In the genomic region with DNA sequence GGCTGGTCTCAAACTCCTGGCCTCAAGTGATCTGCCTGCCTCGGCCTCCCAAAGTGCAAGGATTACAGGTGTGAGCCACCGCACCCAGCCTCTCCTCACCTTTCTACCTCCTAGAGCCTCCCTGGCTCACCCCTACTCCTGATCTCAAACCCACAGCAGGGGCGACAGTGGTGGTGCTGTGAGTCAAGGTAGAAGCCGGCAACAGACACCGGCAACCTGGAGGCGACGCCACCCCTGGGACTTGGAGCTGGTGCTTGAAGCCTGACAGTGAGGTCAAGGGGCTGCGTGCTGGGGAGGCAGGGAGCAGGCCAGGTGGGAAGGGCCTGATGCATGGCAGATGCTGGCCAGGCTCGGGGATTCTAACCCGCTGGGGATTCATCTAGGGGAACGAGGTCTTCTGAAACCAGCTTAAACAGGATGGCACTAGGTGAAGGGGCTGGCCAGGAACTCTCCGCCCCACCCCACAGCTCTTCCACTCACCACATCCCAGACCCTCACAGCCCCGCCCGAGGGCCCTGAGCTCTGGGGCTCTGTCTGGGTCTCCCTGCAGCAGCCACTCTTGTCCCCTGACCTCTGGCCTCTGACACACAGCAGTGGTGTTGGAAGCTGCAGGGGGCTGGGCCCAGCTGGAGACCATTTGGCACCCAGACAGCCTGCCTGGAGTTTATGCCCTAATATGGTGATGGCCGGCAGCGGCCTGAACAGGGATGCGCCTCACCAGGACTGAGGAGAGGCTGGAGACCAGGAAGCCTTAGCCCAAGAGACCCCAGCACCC, we compare ENCODE assay signal across 17 cellular contexts. TPM values are rescaled to one million over a fixed set of nuclear protein-coding genes. Genes with fewer than 3 reads are reported as not detected.
A peak's percentile ranks its signal among the peaks of the same experiment; 100 is the strongest.
DNase-seq lines count a peak whose midpoint lies in the region; ATAC-seq, FAIRE-seq and TF ChIP-seq lines count a peak whose summit lies in the region.
"Had no signal": no experiment of that assay in that cellular context is flagged by ENCODE, and none has a peak within 500 bp of the region (broad histone marks: within the 10 kb centered on the region; RNA-seq: fewer than 3 reads in every experiment).

No MANE protein-coding gene starts in this region.

- H3K4me3 ChIP-seq in H1 (ENCODE audit: extremely low read depth in 1 of 4, insufficient read depth in 2 of 4, low read depth in 3 of 4, low read length in 4 of 4) (no peak overlapping the region), lower lobe of right lung (no peak overlapping the region), stomach (no peak overlapping the region)

- no peaks in the 10 kb centered on the region for H4K20me1 ChIP-seq in H1 (replicated peaks in 1 of 2; ENCODE audit: control insufficient read depth in 1 of 2, insufficient read depth in 2 of 2, low read length in 2 of 2)

- no peak overlapping the region for H2BK120ac ChIP-seq in H1 (replicated peaks; ENCODE audit: low read depth, low read length)

- H3K23me2 ChIP-seq in H1 (ENCODE audit: low read depth, low read length) = no peaks in the 10 kb centered on the region; the same call in 1 of the 2 replicates

- H3K27me3 ChIP-seq in H1 (replicated peaks in 1 of 4; ENCODE audit: control insufficient read depth in 3 of 4, extremely low read depth in 1 of 4, insufficient read depth in 3 of 4, low read length in 3 of 4) = peaks cover 0 to 27% (median 14%) of the 10 kb centered on the region in 4 experiments; a peak in 5 of 7 replicates
- H3K27me3 ChIP-seq in lower lobe of right lung (ENCODE audit: low read depth) = peaks cover 64% of the 10 kb centered on the region
- peaks cover 0 to 61% (median 29%) of the 10 kb centered on the region in 3 donors for H3K27me3 ChIP-seq in stomach

- H4K5ac ChIP-seq in H1 (ENCODE audit: insufficient read length, low read depth, low read length) = no peak overlapping the region

- no peak overlapping the region for H2AK5ac ChIP-seq in H1 (ENCODE audit: low read depth, low read length)

- H3K14ac ChIP-seq in H1 (ENCODE audit: insufficient read length) = no peak overlapping the region

- peaks cover 0 to 4% (median 3%) of the 10 kb centered on the region in 4 experiments; a peak in 4 of 7 replicates for H3K4me1 ChIP-seq in H1 (replicated peaks in 1 of 4; ENCODE audit: control insufficient read depth in 3 of 4, insufficient read depth in 4 of 4, low read length in 3 of 4)
- H3K4me1 ChIP-seq in lower lobe of right lung = peaks cover 22% of the 10 kb centered on the region
- H3K4me1 ChIP-seq in stomach = peaks cover 0 to 63% (median 38%) of the 10 kb centered on the region in 4 donors

- no peak for FAIRE-seq in H1 (lab: Jason Lieb, UNC)
- FAIRE-seq: GM19239 had no signal

- no peak overlapping the region for H3K4me2 ChIP-seq in H1 (ENCODE audit: insufficient read depth in 1 of 2, low read depth in 2 of 2, low read length in 2 of 2)

- intact Hi-C loops in lower lobe of right lung (cut with DNase I) = no loop called here
- intact Hi-C loops in stomach (cut with DNase I; ENCODE audit: low total_unique reads) = no loop called here

- H3K23ac ChIP-seq in H1 (ENCODE audit: insufficient read length) = no peak overlapping the region

- H2AFZ ChIP-seq in H1 (ENCODE audit: low read length) = no peak overlapping the region

- TF ChIP-seq POLR2A in H1 (IDR thresholded peaks at IDR 0.05; ENCODE audit: control extremely low read depth in 1 of 2, low read depth in 2 of 2, low read length in 2 of 2) (no peak), stomach (IDR thresholded peaks at IDR 0.05) (no peak)

- H3K27ac ChIP-seq in KOPT-K1 (ENCODE audit: low read depth, low read length, poor library complexity, severe bottlenecking) (peak overlapping the region; percentile 54), H1 (ENCODE audit: low read depth, low read length) (no peak overlapping the region), lower lobe of right lung (peak overlapping the region; percentile 31), stomach (peak overlapping the region in 4 of 5 donors; percentile 69 to 80 (median 74))

- POLR2A ChIA-PET in H1 (lab: Charles Lee; ENCODE audit: partially characterized antibody) = interaction anchor here (1.2 kb wide), 1 partner anchor 29 kb away, joined by 3 read pairs; a partner anchor contains a TSS

- H2BK12ac ChIP-seq in H1 (ENCODE audit: low read depth, low read length) = no peak overlapping the region

- no peak overlapping the region for H3K9ac ChIP-seq in H1 (replicated peaks in 1 of 4; ENCODE audit: extremely low read depth in 1 of 4, low read depth in 3 of 4, low read length in 3 of 4)

- H3K79me1 ChIP-seq in H1 (ENCODE audit: low read depth, low read length) = no peaks in the 10 kb centered on the region

- H2BK20ac ChIP-seq in H1 (ENCODE audit: low read length) = no peak overlapping the region

- DNase-seq in H1 (ENCODE audit: low read depth in 1 of 2, low spot score in 2 of 2) (no peak), lower lobe of right lung (no peak), stomach (no peak), germinal center (ENCODE audit: low spot score) (no peak), activated T-cell treated with anti-CD3 and anti-CD28 coated beads for 4 hours (no peak)
- DNase-seq: activated CD4-positive, alpha-beta T cell treated with anti-CD3 and anti-CD28 coated beads, Interleukin-2, amount 10 ng/mL, durations not matched to agents 24 days and 14 days; activated naive CD8-positive, alpha-beta T cell treated with anti-CD3 and anti-CD28 coated beads for 36 hours; effector memory CD8-positive, alpha-beta T cell; foreskin fibroblast; NCI-H1105; NCI-H226; SIG-M5; stimulated activated CD4-positive, alpha-beta T cell treated with anti-CD3 and anti-CD28 coated beads, Interleukin-15, amount 100 ng/mL, for 24 hours; stimulated activated naive CD8-positive, alpha-beta T cell treated with anti-CD3 and anti-CD28 coated beads, Interleukin-15, amount 100 ng/mL, for 72 hours had no signal

- TF ChIP-seq EP300 in H1 (IDR thresholded peaks at IDR 0.05; ENCODE audit: borderline replicate concordance in 1 of 2, low read depth in 2 of 2, low read length in 2 of 2) = no peak
- no peak for TF ChIP-seq EP300 in stomach (IDR thresholded peaks at IDR 0.05)

- H3K36me3 ChIP-seq in KOPT-K1 (ENCODE audit: insufficient read depth, low read length) (no peaks in the 10 kb centered on the region), H1 (ENCODE audit: control insufficient read depth in 2 of 4, insufficient read depth in 4 of 4, low read length in 3 of 4) (no peaks in the 10 kb centered on the region; a peak in 1 of 8 replicates), lower lobe of right lung (no peaks in the 10 kb centered on the region), stomach (no peaks in the 10 kb centered on the region)

- no peak overlapping the region for H3K56ac ChIP-seq in H1 (replicated peaks; ENCODE audit: insufficient read length, low read depth, low read length)

- TF ChIP-seq CTCF in H1 (IDR thresholded peaks at IDR 0.05; ENCODE audit: control extremely low read depth in 1 of 3, insufficient read depth in 1 of 3, low read depth in 1 of 3, low read length in 3 of 3) (no peak), lower lobe of right lung (IDR thresholded peaks at IDR 0.05) (no peak), stomach (IDR thresholded peaks at IDR 0.05) (no peak)

- H2BK5ac ChIP-seq in H1 (ENCODE audit: low read depth, low read length) = no peak overlapping the region

- no peak overlapping the region for H3K18ac ChIP-seq in H1 (ENCODE audit: extremely low read depth, low read length)

- H3K9me3 ChIP-seq in KOPT-K1 (ENCODE audit: insufficient read depth, low read length, poor library complexity, severe bottlenecking) = no peaks in the 10 kb centered on the region
- H3K9me3 ChIP-seq in H1 (ENCODE audit: insufficient read depth in 2 of 2, low read depth in 1 of 2, low read length in 1 of 2) = no peaks in the 10 kb centered on the region
- no peaks in the 10 kb centered on the region for H3K9me3 ChIP-seq in lower lobe of right lung
- no peaks in the 10 kb centered on the region for H3K9me3 ChIP-seq in stomach

- CTCF ChIA-PET in H1 (lab: Charles Lee; ENCODE audit: partially characterized antibody) = interaction anchor here (0.6 to 27.0 kb wide), 30 partner anchors 2 to 1646 kb away, joined by 3 to 797 read pairs (median 7); a partner anchor contains a TSS

- H2BK15ac ChIP-seq in H1 (ENCODE audit: low read length) = no peak overlapping the region

- H4K8ac ChIP-seq in H1 (ENCODE audit: extremely low read depth, insufficient read depth, low read length) = peak overlapping the region; percentile 15

- 86% methylated on average over 17 of the region's 17 CpGs; no CpG with 5 or more reads in 1 of the 2 experiments for WGBS in H1 (ENCODE audit: extremely low coverage in 1 of 2, insufficient coverage in 1 of 2, insufficient read length in 1 of 2, insufficient replicate concordance in 2 of 2, low coverage in 1 of 2, low lambda C conversion rate in 2 of 2, missing lambda C conversion rate in 1 of 2), 2 experiments
- 60 to 81% (median 71%) methylated on average over 10 to 17 of the region's 17 CpGs for WGBS in stomach, 5 donors

- no peaks in the 10 kb centered on the region for H3K79me2 ChIP-seq in H1 (ENCODE audit: control insufficient read depth in 1 of 2, insufficient read depth in 2 of 2, low read length in 2 of 2)

- ATAC-seq in lower lobe of right lung (peak; percentile 10 to 27), GM21526 (IDR thresholded peaks at IDR 0.05; ENCODE audit: low FRiP score, unreplicated experiment) (no peak)
- ATAC-seq: effector memory CD8-positive, alpha-beta T cell; stimulated activated naive CD8-positive, alpha-beta T cell treated with anti-CD3 and anti-CD28 coated beads, Interleukin-15, amount 100 ng/mL, for 72 hours had no signal

- TF ChIP-seq RAD21 in H1 (IDR thresholded peaks at IDR 0.05 in 1 of 2, conservative IDR thresholded peaks at IDR 0.05 in 1 of 2; ENCODE audit: low read depth in 2 of 2, low read length in 2 of 2) = no peak

- peak overlapping the region; percentile 41 for H3K4ac ChIP-seq in H1 (replicated peaks; ENCODE audit: insufficient read length, low read depth, low read length)

- no peak overlapping the region for H4K91ac ChIP-seq in H1 (replicated peaks; ENCODE audit: insufficient read length, low read length)

RNA-seq across cellular contexts. Expression of a gene that starts 16.4 kb away (rescaled TPM):
- total RNA-seq in H1 (2021; fragmentation: NEBNext Ultra II Directional; extraction: Animal tissue kit (Norgen Biotek cat#: 25700)) = 7.7 and 8.0 TPM in 2 replicates
- polyA plus RNA-seq in H1 (2011; rRNA removed) (15.0 and 20.5 TPM in 2 replicates), stomach (10 to 100 TPM in 1 of 3 donors, 1 to 10 TPM in 2; 4.0 to 13.4 (median 4.2) TPM)
- 13.4 TPM for polyA plus RNA-seq in H1 (2011; cell fraction: cytosol; rRNA removed)
- 23.6 TPM for polyA plus RNA-seq in H1 (2011; cell fraction: nucleus; rRNA removed)
- polyA plus RNA-seq in H1 (2012, experiment 1 of 2) = 5.5 to 12.1 TPM (median 10.4 TPM) in 4 replicates
- 7.6 TPM for polyA plus RNA-seq in H1 (2012, experiment 2 of 2)
- polyA plus RNA-seq in H1 (2013, experiment 1 of 2) = 7.6 TPM
- 7.2 TPM for polyA plus RNA-seq in H1 (2013, experiment 2 of 2)
- polyA minus RNA-seq in H1 (2011; rRNA and poly(A)+ RNA removed) = 8.9 and 10.2 TPM in 2 replicates
- polyA minus RNA-seq in H1 (2011; cell fraction: cytosol; rRNA and poly(A)+ RNA removed) = 9.5 TPM
- polyA minus RNA-seq in H1 (2011; cell fraction: nucleus; rRNA and poly(A)+ RNA removed) = 7.0 TPM
- total RNA-seq in lower lobe of right lung (2.4 TPM), stomach (10 to 100 TPM in 2 of 5 donors, 1 to 10 TPM in 3; 4.5 to 77.7 (median 8.8) TPM)

RNA-seq across cellular contexts. Expression of a gene that starts 29.1 kb away (rescaled TPM):
- total RNA-seq in H1 (2021; fragmentation: NEBNext Ultra II Directional; extraction: Animal tissue kit (Norgen Biotek cat#: 25700)) = 4.4 and 4.7 TPM in 2 replicates
- polyA plus RNA-seq in H1 (2011; rRNA removed) (16.2 and 20.9 TPM in 2 replicates), stomach (1 to 10 TPM; 2.5 to 5.3 (median 4.4) TPM)
- 8.1 TPM for polyA plus RNA-seq in H1 (2011; cell fraction: cytosol; rRNA removed)
- 12.6 TPM for polyA plus RNA-seq in H1 (2011; cell fraction: nucleus; rRNA removed)
- polyA plus RNA-seq in H1 (2012, experiment 1 of 2) = 4.2 to 10.6 TPM (median 8.1 TPM) in 4 replicates
- 5.2 TPM for polyA plus RNA-seq in H1 (2012, experiment 2 of 2)
- polyA plus RNA-seq in H1 (2013, experiment 1 of 2) = 4.2 TPM
- 3.5 TPM for polyA plus RNA-seq in H1 (2013, experiment 2 of 2)
- polyA minus RNA-seq in H1 (2011; rRNA and poly(A)+ RNA removed) = 5.4 and 6.9 TPM in 2 replicates
- 7.7 TPM for polyA minus RNA-seq in H1 (2011; cell fraction: cytosol; rRNA and poly(A)+ RNA removed)
- polyA minus RNA-seq in H1 (2011; cell fraction: nucleus; rRNA and poly(A)+ RNA removed) = 10.1 TPM
- total RNA-seq in lower lobe of right lung (15.1 TPM), stomach (10 to 100 TPM in 3 of 5 donors, 1 to 10 TPM in 2; 6.2 to 45.1 (median 27.7) TPM)
